ENCODE assay signal across 34 cellular contexts in the genomic region with DNA sequence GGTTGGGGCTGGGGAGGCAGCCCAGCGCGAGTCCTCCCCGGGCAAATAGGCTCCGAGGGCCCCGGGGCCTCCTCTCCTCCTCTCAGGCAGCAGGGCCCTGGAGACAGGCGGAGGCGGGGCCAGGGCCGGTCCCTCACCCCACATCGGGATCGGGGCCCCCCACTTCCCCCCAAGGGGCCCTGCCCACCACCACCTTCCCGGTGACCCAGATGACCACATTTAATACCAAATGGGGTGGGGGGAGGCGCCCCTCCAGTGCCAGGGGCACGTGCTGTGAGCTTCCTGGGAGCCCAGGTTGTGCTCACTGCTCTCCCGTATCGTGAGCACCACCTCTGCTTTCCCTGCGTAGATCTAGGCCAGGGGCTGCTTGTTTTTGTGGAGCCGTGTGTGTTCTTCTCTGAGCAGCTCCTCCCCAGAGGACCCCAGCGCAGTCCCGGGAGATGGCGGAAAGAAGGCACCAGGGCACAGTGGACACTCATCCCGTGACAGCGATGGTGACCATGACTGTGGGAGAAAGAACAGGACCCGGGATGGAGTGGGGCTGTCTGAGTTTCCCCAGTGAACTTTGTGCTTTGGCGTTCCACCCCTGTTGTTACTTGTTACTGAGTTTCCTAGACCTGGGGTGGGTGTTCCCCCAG. TPM values are rescaled to one million over a fixed set of nuclear protein-coding genes. Genes with fewer than 3 reads are reported as not detected.
"Had no signal": no experiment of that assay in that cellular context is flagged by ENCODE, and none has a peak within 500 bp of the region (broad histone marks: within the 10 kb centered on the region; RNA-seq: fewer than 3 reads in every experiment).

No MANE protein-coding gene starts in this region.

- H3K27ac Mint-ChIP-seq: activated CD4-positive, alpha-beta memory T cell treated with anti-CD3 and anti-CD28 coated beads, Interleukin-2, amount 10 ng/mL, durations not matched to agents 7 days and 5 days; activated CD8-positive, alpha-beta memory T cell treated with anti-CD3 and anti-CD28 coated beads, Interleukin-2, amount 10 ng/mL, durations not matched to agents 7 days and 5 days; activated naive CD4-positive, alpha-beta T cell treated with anti-CD3 and anti-CD28 coated beads, Interleukin-2, amount 10 ng/mL, durations not matched to agents 7 days and 5 days; activated naive CD8-positive, alpha-beta T cell; activated naive CD8-positive, alpha-beta T cell treated with anti-CD3 and anti-CD28 coated beads, Interleukin-2, amount 50 U/mL, for 24 hours had no signal

- H3K36me3 ChIP-seq: cardiac muscle cell, MG63, SJCRH30, WERI-Rb-1 had no signal

- H3K9me3 Mint-ChIP-seq: activated CD4-positive, alpha-beta memory T cell treated with anti-CD3 and anti-CD28 coated beads, Interleukin-2, amount 10 ng/mL, durations not matched to agents 7 days and 5 days; activated naive CD4-positive, alpha-beta T cell treated with anti-CD3 and anti-CD28 coated beads, Interleukin-2, amount 10 ng/mL, durations not matched to agents 7 days and 5 days; activated naive CD8-positive, alpha-beta T cell treated with anti-CD3 and anti-CD28 coated beads, Interleukin-2, amount 50 U/mL, for 24 hours had no signal

- DNase-seq: activated CD4-positive, alpha-beta memory T cell treated with anti-CD3 and anti-CD28 coated beads, Interleukin-2, amount 10 ng/mL, durations not matched to agents 7 days and 5 days; activated CD4-positive, alpha-beta T cell treated with anti-CD3 and anti-CD28 coated beads for 1 hour; activated CD4-positive, alpha-beta T cell treated with anti-CD3 and anti-CD28 coated beads for 48 hours; activated CD4-positive, CD25-positive, alpha-beta regulatory T cell; activated CD8-positive, alpha-beta memory T cell treated with anti-CD3 and anti-CD28 coated beads for 24 hours; activated CD8-positive, alpha-beta memory T cell treated with anti-CD3 and anti-CD28 coated beads, Interleukin-2, amount 10 ng/mL, durations not matched to agents 7 days and 5 days; activated CD8-positive, alpha-beta memory T cell treated with anti-CD3 and anti-CD28 coated beads, Interleukin-2, amount 50 U/mL, for 48 hours; activated effector memory CD4-positive, alpha-beta T cell treated with Interleukin-2 at 50 U/mL for 16 hours; activated naive CD4-positive, alpha-beta T cell treated with anti-CD3 and anti-CD28 coated beads, Interleukin-2, amount 10 ng/mL, durations not matched to agents 7 days and 5 days; activated naive CD8-positive, alpha-beta T cell treated with anti-CD3 and anti-CD28 coated beads, Interleukin-2, amount 50 U/mL, for 24 hours; activated T-cell treated with anti-CD3 and anti-CD28 coated beads, Interleukin-2, amount 50 U/mL, for 48 hours; anterior cingulate cortex; Kasumi-1; KG1; MG63; NCI-H1048; NCI-H1105 treated with DMSO at 0.1 percent for 48 hours; NCI-H1436; NCI-H1694; NCI-H1930; NCI-H2081 treated with DMSO at 0.1 percent for 48 hours; NCI-H226; NCI-H446 treated with DMSO at 0.1 percent for 48 hours; NCI-H524; SHP77; SJCRH30; SW 1271; T-helper 1 cell; T1000; WERI-Rb-1 had no signal

- H3K4me3 Mint-ChIP-seq: activated CD4-positive, alpha-beta memory T cell treated with anti-CD3 and anti-CD28 coated beads, Interleukin-2, amount 10 ng/mL, durations not matched to agents 7 days and 5 days; activated CD8-positive, alpha-beta memory T cell treated with anti-CD3 and anti-CD28 coated beads, Interleukin-2, amount 10 ng/mL, durations not matched to agents 7 days and 5 days; activated naive CD4-positive, alpha-beta T cell treated with anti-CD3 and anti-CD28 coated beads, Interleukin-2, amount 10 ng/mL, durations not matched to agents 7 days and 5 days; activated naive CD8-positive, alpha-beta T cell; activated naive CD8-positive, alpha-beta T cell treated with anti-CD3 and anti-CD28 coated beads, Interleukin-2, amount 50 U/mL, for 24 hours had no signal

- H3K4me3 ChIP-seq: cardiac muscle cell, MG63, SJCRH30 had no signal

- ATAC-seq: activated CD8-positive, alpha-beta memory T cell treated with anti-CD3 and anti-CD28 coated beads, Interleukin-2, amount 10 ng/mL, durations not matched to agents 7 days and 5 days; activated naive CD8-positive, alpha-beta T cell treated with anti-CD3 and anti-CD28 coated beads, Interleukin-2, amount 50 U/mL, for 24 hours; Panc1 had no signal

- H3K9me3 ChIP-seq: MG63, SJCRH30 had no signal

- H3K27ac ChIP-seq: cardiac muscle cell, SJCRH30, WERI-Rb-1 had no signal

- H3K27me3 ChIP-seq: cardiac muscle cell, MG63, SJCRH30 had no signal

- H3K4me1 Mint-ChIP-seq: activated CD4-positive, alpha-beta memory T cell treated with anti-CD3 and anti-CD28 coated beads, Interleukin-2, amount 10 ng/mL, durations not matched to agents 7 days and 5 days; activated CD8-positive, alpha-beta memory T cell treated with anti-CD3 and anti-CD28 coated beads, Interleukin-2, amount 10 ng/mL, durations not matched to agents 7 days and 5 days; activated naive CD4-positive, alpha-beta T cell treated with anti-CD3 and anti-CD28 coated beads, Interleukin-2, amount 10 ng/mL, durations not matched to agents 7 days and 5 days; activated naive CD8-positive, alpha-beta T cell treated with anti-CD3 and anti-CD28 coated beads, Interleukin-2, amount 50 U/mL, for 24 hours had no signal

- H3K27me3 Mint-ChIP-seq: activated CD4-positive, alpha-beta memory T cell treated with anti-CD3 and anti-CD28 coated beads, Interleukin-2, amount 10 ng/mL, durations not matched to agents 7 days and 5 days; activated CD8-positive, alpha-beta memory T cell treated with anti-CD3 and anti-CD28 coated beads, Interleukin-2, amount 10 ng/mL, durations not matched to agents 7 days and 5 days; activated naive CD8-positive, alpha-beta T cell; activated naive CD8-positive, alpha-beta T cell treated with anti-CD3 and anti-CD28 coated beads, Interleukin-2, amount 50 U/mL, for 24 hours had no signal

- H3K4me1 ChIP-seq: SJCRH30 had no signal

- H3K36me3 Mint-ChIP-seq: activated CD8-positive, alpha-beta memory T cell treated with anti-CD3 and anti-CD28 coated beads, Interleukin-2, amount 10 ng/mL, durations not matched to agents 7 days and 5 days; activated naive CD4-positive, alpha-beta T cell treated with anti-CD3 and anti-CD28 coated beads, Interleukin-2, amount 10 ng/mL, durations not matched to agents 7 days and 5 days; activated naive CD8-positive, alpha-beta T cell had no signal

RNA-seq across cellular contexts. Expression of a gene that starts 2.1 kb away (rescaled TPM):
- total RNA-seq: SJCRH30 had no signal

RNA-seq across cellular contexts. Expression of a gene that starts 18.1 kb away (rescaled TPM):
- total RNA-seq: RPMI7951, SJCRH30 had no signal
